ENCODE assay signal across 9 cellular contexts in genomic region chr19:6828698-6829633, GRCh38. TPM values are rescaled to one million over a fixed set of nuclear protein-coding genes. Genes with fewer than 3 reads are reported as not detected.
DNase-seq lines count a peak whose midpoint lies in the region; ATAC-seq, FAIRE-seq and TF ChIP-seq lines count a peak whose summit lies in the region.
"Had no signal": no experiment of that assay in that cellular context is flagged by ENCODE, and none has a peak within 500 bp of the region (broad histone marks: within the 10 kb centered on the region; RNA-seq: fewer than 3 reads in every experiment).

No MANE protein-coding gene starts in this region.

- WGBS in small intestine, 3 donors, result 57 to 66% (median 64%) methylated on average over 18 of the region's 18 CpGs

- no peak overlapping the region for H3K27ac ChIP-seq in RWPE1
- no peak overlapping the region for H3K27ac ChIP-seq in small intestine (ENCODE audit: low read depth in 1 of 2, low read length in 1 of 2)

- no peaks in the 10 kb centered on the region for H3K9me3 ChIP-seq in small intestine (ENCODE audit: control insufficient read depth, low read depth)

- no peak for FAIRE-seq in small intestine (lab: Jason Lieb, UNC)
- FAIRE-seq: endothelial cell of umbilical vein had no signal

- H3K36me3 ChIP-seq in small intestine (ENCODE audit: control insufficient read depth in 2 of 2, insufficient read depth in 2 of 2, low read length in 2 of 2), result no peaks in the 10 kb centered on the region

- ATAC-seq in HG02678 (IDR thresholded peaks at IDR 0.05; ENCODE audit: unreplicated experiment) (no peak), GM19324 (IDR thresholded peaks at IDR 0.05; ENCODE audit: low FRiP score, unreplicated experiment) (no peak)

- TF ChIP-seq CTCF in RWPE1 (conservative IDR thresholded peaks at IDR 0.05; ENCODE audit: low read depth), result no peak
- no peak for TF ChIP-seq CTCF in epithelial cell of esophagus (IDR thresholded peaks at IDR 0.05; ENCODE audit: insufficient read depth, low read depth, low read length, missing control alignments)

- POLR2A ChIA-PET in RWPE1 (lab: Yijun Ruan, JAX; ENCODE audit: low non-redundant PET), result no interaction called here

- no peaks in the 10 kb centered on the region for H3K4me1 ChIP-seq in small intestine (ENCODE audit: control insufficient read depth in 2 of 2, insufficient read depth in 1 of 2, low read depth in 1 of 2, low read length in 1 of 2)

- DNase-seq in NOMO-1 treated with DMSO at 0.1 percent for 48 hours (lab: John Stamatoyannopoulos, UW; ENCODE audit: unreplicated experiment), result peak; percentile 21
- no peak for DNase-seq in NOMO-1 treated with dmso at 0.1 percent for 144 hours (lab: John Stamatoyannopoulos, UW; ENCODE audit: unreplicated experiment)
- peak; percentile 51 for DNase-seq in RWPE1 (ENCODE audit: low spot score)
- peak; percentile 36 for DNase-seq in epithelial cell of esophagus (ENCODE audit: low read depth)
- peak; percentile 22 for DNase-seq in stimulated activated CD8-positive, alpha-beta memory T cell treated with anti-CD3 and anti-CD28 coated beads, Interleukin-7, amount 100 ng/mL, for 24 hours (ENCODE audit: low read depth)
- DNase-seq in small intestine, result no peak

- CTCF ChIA-PET in RWPE1 (lab: Yijun Ruan, JAX), result no interaction called here

- no peaks in the 10 kb centered on the region for H3K27me3 ChIP-seq in small intestine (ENCODE audit: control insufficient read depth in 2 of 2, insufficient read depth in 2 of 2, low read length in 2 of 2)

- no peak overlapping the region for H3K4me3 ChIP-seq in epithelial cell of esophagus (ENCODE audit: low read length)
- no peak overlapping the region for H3K4me3 ChIP-seq in small intestine (ENCODE audit: low read depth in 1 of 2, low read length in 2 of 2)

RNA-seq across cellular contexts. Expression of gene VAV1, which starts 56.5 kb away (rescaled TPM):
- 1 to 10 TPM; 2.5 to 3.5 (median 3.2) TPM for polyA plus RNA-seq in small intestine
- polyA plus RNA-seq: endothelial cell of umbilical vein had no signal

RNA-seq across cellular contexts. Expression of gene ADGRE1, which starts 58.4 kb away (rescaled TPM):
- polyA plus RNA-seq in small intestine, result under 1 TPM; 0.12 to 0.54 (median 0.22) TPM
- polyA plus RNA-seq: endothelial cell of umbilical vein had no signal

Comparison
In these comparisons a context has a peak if more than half of its experiments do, and no peak if none do; other contexts are left out.
1. DNase-seq: peak in NOMO-1 treated with DMSO at 0.1 percent for 48 hours (single experiment), RWPE1 (single experiment), epithelial cell of esophagus (single experiment) and stimulated activated CD8-positive, alpha-beta memory T cell treated with anti-CD3 and anti-CD28 coated beads, Interleukin-7, amount 100 ng/mL, for 24 hours (single experiment); none in NOMO-1 treated with dmso at 0.1 percent for 144 hours (single experiment) and small intestine (single experiment).